In genomic region chr3:19931767-19932188, GRCh38 we compare ENCODE assay signal across 12 cellular contexts. TPM values are rescaled to one million over a fixed set of nuclear protein-coding genes. Genes with fewer than 3 reads are reported as not detected.
DNase-seq lines count a peak whose midpoint lies in the region; ATAC-seq, FAIRE-seq and TF ChIP-seq lines count a peak whose summit lies in the region.
"Had no signal": no experiment of that assay in that cellular context is flagged by ENCODE, and none has a peak within 500 bp of the region (broad histone marks: within the 10 kb centered on the region; RNA-seq: fewer than 3 reads in every experiment).

No MANE protein-coding gene starts in this region.

- intact Hi-C loops in lower lobe of right lung (cut with DNase I), result no loop called here

- H3K4me1 Mint-ChIP-seq in glutamatergic neuron (ENCODE audit: low read depth, unreplicated experiment), result peaks cover 1% of the 10 kb centered on the region

- TF ChIP-seq CTCF in bronchial epithelial cell (IDR thresholded peaks at IDR 0.05; ENCODE audit: insufficient read depth, low read length, severe bottlenecking) (no peak), lower lobe of right lung (IDR thresholded peaks at IDR 0.05) (no peak), glutamatergic neuron (IDR thresholded peaks at IDR 0.05; ENCODE audit: partially characterized antibody, unreplicated experiment) (no peak)

- H3K9me3 ChIP-seq in lower lobe of right lung, result no peaks in the 10 kb centered on the region
- H3K9me3 ChIP-seq: MG63 had no signal

- DNase-seq in HT1080 (ENCODE audit: low read depth), result peak; percentile 53
- DNase-seq in bronchial epithelial cell (ENCODE audit: low read depth), result peak; percentile 46
- DNase-seq in 8988T, result no peak
- DNase-seq in lower lobe of right lung, result no peak
- DNase-seq in glutamatergic neuron, result no peak
- DNase-seq in stimulated activated CD4-positive, alpha-beta T cell treated with anti-CD3 and anti-CD28 coated beads, Interleukin-4, amount 100 ng/mL, for 24 hours, result no peak
- DNase-seq: activated CD4-positive, CD25-positive, alpha-beta regulatory T cell treated with anti-CD3 and anti-CD28 coated beads, Interleukin-2, amount 50 U/mL, for 72 hours; MG63 had no signal

- H3K27me3 ChIP-seq in bronchial epithelial cell (ENCODE audit: control insufficient read depth, insufficient read depth, low read length) (no peaks in the 10 kb centered on the region), lower lobe of right lung (ENCODE audit: low read depth) (no peaks in the 10 kb centered on the region)
- H3K27me3 ChIP-seq: MG63, neural progenitor cell had no signal

- H3K27ac Mint-ChIP-seq in glutamatergic neuron (ENCODE audit: unreplicated experiment), result no peak overlapping the region
- H3K27ac Mint-ChIP-seq: neural progenitor cell had no signal

- H3K4me3 ChIP-seq in bronchial epithelial cell (ENCODE audit: low read depth, low read length), result no peak overlapping the region
- H3K4me3 ChIP-seq in lower lobe of right lung, result no peak overlapping the region
- H3K4me3 ChIP-seq: MG63, neural progenitor cell had no signal

- no peak overlapping the region for H3K4me3 Mint-ChIP-seq in glutamatergic neuron (ENCODE audit: unreplicated experiment)
- H3K4me3 Mint-ChIP-seq: neural progenitor cell had no signal

- FAIRE-seq in bronchial epithelial cell (lab: Jason Lieb, UNC), result no peak
- FAIRE-seq: endometrium had no signal

- no peak for TF ChIP-seq POLR2A in GM18505 (IDR thresholded peaks at IDR 0.05; ENCODE audit: borderline replicate concordance, extremely low read depth, insufficient read depth, insufficient read length)

- no peak overlapping the region for H3K27ac ChIP-seq in lower lobe of right lung
- H3K27ac ChIP-seq: neural progenitor cell had no signal

- no peaks in the 10 kb centered on the region for H3K36me3 Mint-ChIP-seq in glutamatergic neuron (ENCODE audit: unreplicated experiment)
- H3K36me3 Mint-ChIP-seq: neural progenitor cell had no signal

- no peaks in the 10 kb centered on the region for H3K36me3 ChIP-seq in bronchial epithelial cell (ENCODE audit: control insufficient read depth, insufficient read depth, low read length)
- H3K36me3 ChIP-seq in lower lobe of right lung, result no peaks in the 10 kb centered on the region
- H3K36me3 ChIP-seq: MG63, neural progenitor cell had no signal

- no peaks in the 10 kb centered on the region for H3K27me3 Mint-ChIP-seq in glutamatergic neuron (ENCODE audit: unreplicated experiment)

- H3K4me1 ChIP-seq in lower lobe of right lung, result no peaks in the 10 kb centered on the region

- peak; percentile 46 for ATAC-seq in GM18505 (IDR thresholded peaks at IDR 0.05; ENCODE audit: unreplicated experiment)
- ATAC-seq in GM21717 (IDR thresholded peaks at IDR 0.05; ENCODE audit: unreplicated experiment), result peak; percentile 39
- ATAC-seq in lower lobe of right lung, result no peak

- H3K9me3 Mint-ChIP-seq in glutamatergic neuron (ENCODE audit: unreplicated experiment), result no peaks in the 10 kb centered on the region
- H3K9me3 Mint-ChIP-seq: neural progenitor cell had no signal

RNA-seq across cellular contexts. Expression of gene EFHB, which starts 2.2 kb away (rescaled TPM):
- total RNA-seq in HT1080 (2014; rRNA removed; shearing (Covaris generic)), result 1.8 TPM in 1 of 2 replicates, not detected in the other
- 1.1 TPM in 1 of 2 replicates, not detected in the other for polyA plus RNA-seq in HT1080 (2015; cell fraction: cytosol; rRNA removed)
- polyA plus RNA-seq in HT1080 (2015; cell fraction: nucleus; rRNA removed), result 3.3 TPM in 1 of 2 replicates, not detected in the other
- total RNA-seq in bronchial epithelial cell (0.13 and 0.26 TPM in 2 replicates), lower lobe of right lung (5.6 TPM), glutamatergic neuron (ENCODE audit: unreplicated experiment) (0.76 TPM)

RNA-seq across cellular contexts. Expression of gene RAB5A, which starts 15.1 kb away (rescaled TPM):
- total RNA-seq in HT1080 (2014; rRNA removed; shearing (Covaris generic)), result 44.7 and 66.5 TPM in 2 replicates
- polyA plus RNA-seq in HT1080 (2015; cell fraction: cytosol; rRNA removed), result 49.9 and 73.8 TPM in 2 replicates
- polyA plus RNA-seq in HT1080 (2015; cell fraction: nucleus; rRNA removed), result 44.1 and 47.7 TPM in 2 replicates
- 43.7 and 68.7 TPM in 2 replicates for total RNA-seq in bronchial epithelial cell
- 68.9 TPM for total RNA-seq in lower lobe of right lung
- total RNA-seq in glutamatergic neuron (ENCODE audit: unreplicated experiment), result 81.8 TPM

Comparison
In these comparisons a context has a peak if more than half of its experiments do, and no peak if none do; other contexts are left out.
1. ATAC-seq: peak in GM18505 (single experiment) and GM21717 (single experiment); none in lower lobe of right lung (0 of 2).
2. DNase-seq: peak in HT1080 (single experiment) and bronchial epithelial cell (single experiment); none in 8988T (single experiment), lower lobe of right lung (single experiment), glutamatergic neuron (single experiment) and stimulated activated CD4-positive, alpha-beta T cell treated with anti-CD3 and anti-CD28 coated beads, Interleukin-4, amount 100 ng/mL, for 24 hours (single experiment).